In the genomic region with DNA sequence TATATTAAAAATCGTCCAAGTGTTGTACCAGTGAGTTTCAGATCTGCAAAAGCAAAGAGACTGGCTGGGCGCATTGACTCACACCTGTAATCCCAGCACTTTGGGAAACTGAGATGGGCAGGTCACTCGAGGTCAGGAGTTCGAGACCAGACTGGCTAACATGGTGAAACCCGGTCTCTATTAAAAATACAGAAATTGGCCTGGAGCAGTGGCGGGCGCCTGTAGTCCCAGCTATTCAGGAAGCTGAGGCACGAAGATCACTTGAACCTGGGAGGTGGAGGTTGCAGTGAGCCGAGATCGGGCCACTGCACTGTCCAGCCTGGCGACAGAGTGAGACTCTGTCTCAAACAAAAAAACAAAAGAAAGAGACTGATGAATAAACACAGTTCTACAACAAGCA, we compare ENCODE assay signal across 18 cellular contexts. TPM values are rescaled to one million over a fixed set of nuclear protein-coding genes. Genes with fewer than 3 reads are reported as not detected.
"Had no signal": no experiment of that assay in that cellular context is flagged by ENCODE, and none has a peak within 500 bp of the region (broad histone marks: within the 10 kb centered on the region; RNA-seq: fewer than 3 reads in every experiment).

No MANE protein-coding gene starts in this region.

- H3K9me3 ChIP-seq: esophagus muscularis mucosa, sigmoid colon, uterus had no signal

- H3K27ac Mint-ChIP-seq: activated B cell treated with CpG ODN at 0.5 μM for 24 hours; activated naive CD8-positive, alpha-beta T cell treated with anti-CD3 and anti-CD28 coated beads, Interleukin-2, amount 10 ng/mL, durations not matched to agents 7 days and 5 days had no signal

- H3K27me3 ChIP-seq: esophagus muscularis mucosa, sigmoid colon, uterus had no signal

- ATAC-seq: stimulated activated effector memory CD8-positive, alpha-beta T cell treated with anti-CD3 and anti-CD28 coated beads, Interleukin-12 subunit alpha, Interleukin-12 subunit beta, amount 100 ng/mL, for 72 hours; T-helper 17 cell had no signal

- FAIRE-seq: endometrium had no signal

- H3K9me3 Mint-ChIP-seq: activated B cell treated with CpG ODN at 0.5 μM for 24 hours; activated naive CD8-positive, alpha-beta T cell treated with anti-CD3 and anti-CD28 coated beads, Interleukin-2, amount 10 ng/mL, durations not matched to agents 7 days and 5 days; stimulated activated effector memory CD8-positive, alpha-beta T cell treated with anti-CD3 and anti-CD28 coated beads, Interleukin-12 subunit alpha, Interleukin-12 subunit beta, amount 100 ng/mL, for 72 hours had no signal

- H3K4me3 Mint-ChIP-seq: activated B cell treated with CpG ODN at 0.5 μM for 24 hours; activated naive CD8-positive, alpha-beta T cell treated with anti-CD3 and anti-CD28 coated beads, Interleukin-2, amount 10 ng/mL, durations not matched to agents 7 days and 5 days; stimulated activated effector memory CD8-positive, alpha-beta T cell treated with anti-CD3 and anti-CD28 coated beads, Interleukin-12 subunit alpha, Interleukin-12 subunit beta, amount 100 ng/mL, for 72 hours; T-helper 17 cell had no signal

- DNase-seq: activated B cell treated with CpG ODN at 0.5 μM for 24 hours; activated CD4-positive, alpha-beta T cell treated with anti-CD3 and anti-CD28 coated beads for 48 hours; activated CD8-positive, alpha-beta memory T cell treated with anti-CD3 and anti-CD28 coated beads for 24 hours; activated naive CD8-positive, alpha-beta T cell treated with anti-CD3 and anti-CD28 coated beads, Interleukin-2, amount 10 ng/mL, durations not matched to agents 7 days and 5 days; aorta; hypothalamus; kidney glomerular epithelial cell; mesendoderm; sigmoid colon; T-helper 17 cell; uterus had no signal

- H3K36me3 Mint-ChIP-seq: activated naive CD8-positive, alpha-beta T cell treated with anti-CD3 and anti-CD28 coated beads, Interleukin-2, amount 10 ng/mL, durations not matched to agents 7 days and 5 days; stimulated activated effector memory CD8-positive, alpha-beta T cell treated with anti-CD3 and anti-CD28 coated beads, Interleukin-12 subunit alpha, Interleukin-12 subunit beta, amount 100 ng/mL, for 72 hours had no signal

- H3K4me3 ChIP-seq: esophagus muscularis mucosa, sigmoid colon, uterus had no signal

- H3K36me3 ChIP-seq: esophagus muscularis mucosa, sigmoid colon, uterus had no signal

RNA-seq across cellular contexts. Expression of a gene that starts 54.6 kb away (rescaled TPM):
- total RNA-seq: activated B cell treated with CpG ODN at 0.5 μM for 24 hours; activated naive CD8-positive, alpha-beta T cell treated with anti-CD3 and anti-CD28 coated beads, Interleukin-2, amount 10 ng/mL, durations not matched to agents 7 days and 5 days; aorta; esophagus muscularis mucosa; fibroblast of villous mesenchyme; osteocyte; sigmoid colon; T-helper 17 cell; uterus had no signal
- polyA plus RNA-seq: liver, neural cell had no signal
